Comparison of ENCODE assay signal across 9 cellular contexts in the genomic region with DNA sequence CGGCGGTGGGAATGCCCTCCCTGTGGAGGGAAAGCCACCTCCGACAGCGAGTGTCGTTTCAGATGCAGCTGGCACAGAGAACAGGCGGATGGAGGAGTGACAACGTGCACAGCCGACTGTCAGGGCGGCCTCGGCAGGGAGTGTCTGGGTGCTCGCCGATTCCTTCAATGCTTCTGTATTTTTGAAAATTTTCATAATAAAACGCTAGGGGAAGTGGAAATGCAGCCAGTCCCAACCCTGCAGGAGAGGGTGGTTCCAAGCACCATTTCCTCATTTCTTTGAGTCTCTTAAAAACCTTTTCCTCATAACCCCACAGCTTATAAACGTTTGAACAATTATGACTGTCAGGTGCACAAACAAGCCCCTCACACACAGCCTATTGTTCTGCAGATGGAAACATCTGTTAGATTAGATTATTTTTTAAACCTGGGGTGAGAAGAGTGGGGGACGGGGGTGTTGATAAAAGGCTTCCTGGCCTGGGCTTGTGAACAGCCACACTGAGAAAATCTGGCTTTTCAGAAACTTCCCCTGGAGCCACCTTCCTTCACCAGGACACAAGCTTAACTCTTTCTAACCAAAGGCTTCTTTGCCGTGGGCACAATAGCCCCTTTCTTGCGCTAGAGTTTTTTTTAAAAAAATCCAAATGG.
DNase-seq lines count a peak whose midpoint lies in the region; ATAC-seq and TF ChIP-seq lines count a peak whose summit lies in the region.
"Had no signal": no experiment of that assay in that cellular context is flagged by ENCODE, and none has a peak within 500 bp of the region (broad histone marks: within the 10 kb centered on the region; RNA-seq: fewer than 3 reads in every experiment).

No MANE protein-coding gene starts in this region.

- no peak overlapping the region for H3K27ac Mint-ChIP-seq in memory B cell

- H3K4me1 ChIP-seq in upper lobe of right lung = peaks cover 25% of the 10 kb centered on the region

- H3K4me1 Mint-ChIP-seq in memory B cell = no peaks in the 10 kb centered on the region

- H3K36me3 ChIP-seq in upper lobe of right lung = no peaks in the 10 kb centered on the region

- H3K36me3 Mint-ChIP-seq in memory B cell = no peaks in the 10 kb centered on the region

- peaks cover 8% of the 10 kb centered on the region for H3K27me3 Mint-ChIP-seq in memory B cell

- TF ChIP-seq CTCF in upper lobe of right lung (IDR thresholded peaks at IDR 0.05) = no peak

- H3K27me3 ChIP-seq in upper lobe of right lung = no peaks in the 10 kb centered on the region

- H3K27ac ChIP-seq in upper lobe of right lung = peak overlapping the region; percentile 45

- intact Hi-C loops in upper lobe of right lung (cut with DNase I) = no loop called here

- H3K9me3 Mint-ChIP-seq in memory B cell = peaks cover 2% of the 10 kb centered on the region

- peak overlapping the region; percentile 17 for H3K4me3 ChIP-seq in upper lobe of right lung

- ATAC-seq in memory B cell (ENCODE audit: low read depth) (peak; percentile 85), upper lobe of right lung (peak; percentile 81), HG03457 (IDR thresholded peaks at IDR 0.05; ENCODE audit: unreplicated experiment) (no peak)

- no peaks in the 10 kb centered on the region for H3K9me3 ChIP-seq in upper lobe of right lung

- H3K4me3 Mint-ChIP-seq in memory B cell = peak overlapping the region; percentile 21

- DNase-seq in activated effector memory CD4-positive, alpha-beta T cell treated with anti-CD3 and anti-CD28 coated beads, Interleukin-2, amount 50 U/mL, for 16 hours = peak; percentile 17
- DNase-seq in activated effector memory CD4-positive, alpha-beta T cell treated with Interleukin-2 at 50 U/mL for 16 hours = no peak
- DNase-seq in cerebellum (ENCODE audit: low spot score) = peak; percentile 29
- peak in 1 of 2 donors; percentile 15 for DNase-seq in memory B cell (ENCODE audit: low spot score in 2 of 2)
- no peak for DNase-seq in upper lobe of right lung
- no peak for DNase-seq in activated naive CD4-positive, alpha-beta T cell treated with Interleukin-2 at 50 U/mL for 16 hours
- no peak for DNase-seq in SW 1271 (lab: John Stamatoyannopoulos, UW)
- DNase-seq: NCI-H774 had no signal

Comparison
In these comparisons a context has a peak if more than half of its experiments do, and no peak if none do; other contexts are left out.
1. DNase-seq: peak in activated effector memory CD4-positive, alpha-beta T cell treated with anti-CD3 and anti-CD28 coated beads, Interleukin-2, amount 50 U/mL, for 16 hours (single experiment) and cerebellum (single experiment); none in activated effector memory CD4-positive, alpha-beta T cell treated with Interleukin-2 at 50 U/mL for 16 hours (single experiment), upper lobe of right lung (single experiment), activated naive CD4-positive, alpha-beta T cell treated with Interleukin-2 at 50 U/mL for 16 hours (single experiment) and SW 1271 (0 of 2).